ENCODE assay signal across 1 cellular context in the genomic region with DNA sequence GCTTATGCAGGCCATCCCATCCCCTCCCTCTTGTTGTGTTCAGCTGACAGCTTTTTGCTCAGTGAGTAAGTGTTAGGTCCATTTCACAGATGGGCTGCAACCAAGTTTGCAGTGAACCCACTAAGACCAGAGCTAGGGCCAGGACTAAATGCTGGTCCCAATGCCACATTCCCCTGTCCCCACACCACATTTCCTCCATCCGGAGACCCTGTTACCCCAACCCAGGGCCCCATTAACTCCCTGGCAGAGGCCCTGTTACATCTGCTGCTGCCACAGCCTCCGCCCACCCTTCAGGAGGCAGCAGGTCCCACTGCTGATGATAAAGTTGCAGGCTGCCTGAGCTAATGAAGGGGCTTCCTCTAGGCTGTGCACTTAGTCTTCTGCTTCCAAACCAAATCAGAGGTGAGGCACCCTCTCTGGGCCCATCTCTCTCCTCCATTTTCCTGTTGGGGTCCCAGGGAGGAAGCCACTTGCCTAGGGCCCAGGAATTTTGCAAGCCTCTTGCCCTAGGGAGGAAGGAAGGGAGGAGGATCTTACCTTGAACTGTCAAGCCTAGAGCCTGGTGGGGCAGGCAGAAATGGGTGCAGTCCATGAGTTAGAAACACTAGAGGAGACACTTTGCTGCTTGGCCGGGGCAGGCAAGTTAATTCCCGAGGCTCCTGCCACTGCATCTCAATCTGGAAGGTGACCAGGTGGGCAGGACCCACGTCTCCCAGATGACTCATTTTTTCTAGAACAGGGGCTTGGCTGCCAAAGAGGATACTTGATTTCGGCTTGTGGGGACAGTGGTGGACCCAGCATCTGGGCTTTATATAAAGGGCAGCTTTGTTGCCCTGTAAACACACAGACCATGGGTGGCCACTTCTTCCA.
TF ChIP-seq lines count a peak whose summit lies in the region.

No MANE protein-coding gene starts in this region.

TF ChIP-seq in SK-N-SH treated with all-trans-retinoic acid at 6 μM for 48 hours, 23 proteins besides CTCF, POLR2A, EP300 and RAD21:
- TF ChIP-seq, protein P1, sequence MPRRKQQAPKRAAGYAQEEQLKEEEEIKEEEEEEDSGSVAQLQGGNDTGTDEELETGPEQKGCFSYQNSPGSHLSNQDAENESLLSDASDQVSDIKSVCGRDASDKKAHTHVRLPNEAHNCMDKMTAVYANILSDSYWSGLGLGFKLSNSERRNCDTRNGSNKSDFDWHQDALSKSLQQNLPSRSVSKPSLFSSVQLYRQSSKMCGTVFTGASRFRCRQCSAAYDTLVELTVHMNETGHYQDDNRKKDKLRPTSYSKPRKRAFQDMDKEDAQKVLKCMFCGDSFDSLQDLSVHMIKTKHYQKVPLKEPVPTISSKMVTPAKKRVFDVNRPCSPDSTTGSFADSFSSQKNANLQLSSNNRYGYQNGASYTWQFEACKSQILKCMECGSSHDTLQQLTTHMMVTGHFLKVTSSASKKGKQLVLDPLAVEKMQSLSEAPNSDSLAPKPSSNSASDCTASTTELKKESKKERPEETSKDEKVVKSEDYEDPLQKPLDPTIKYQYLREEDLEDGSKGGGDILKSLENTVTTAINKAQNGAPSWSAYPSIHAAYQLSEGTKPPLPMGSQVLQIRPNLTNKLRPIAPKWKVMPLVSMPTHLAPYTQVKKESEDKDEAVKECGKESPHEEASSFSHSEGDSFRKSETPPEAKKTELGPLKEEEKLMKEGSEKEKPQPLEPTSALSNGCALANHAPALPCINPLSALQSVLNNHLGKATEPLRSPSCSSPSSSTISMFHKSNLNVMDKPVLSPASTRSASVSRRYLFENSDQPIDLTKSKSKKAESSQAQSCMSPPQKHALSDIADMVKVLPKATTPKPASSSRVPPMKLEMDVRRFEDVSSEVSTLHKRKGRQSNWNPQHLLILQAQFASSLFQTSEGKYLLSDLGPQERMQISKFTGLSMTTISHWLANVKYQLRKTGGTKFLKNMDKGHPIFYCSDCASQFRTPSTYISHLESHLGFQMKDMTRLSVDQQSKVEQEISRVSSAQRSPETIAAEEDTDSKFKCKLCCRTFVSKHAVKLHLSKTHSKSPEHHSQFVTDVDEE (CRISPR knock-in tag; IDR thresholded peaks at IDR 0.05): no peak
- TF ChIP-seq ZC3H10 (CRISPR knock-in tag; IDR thresholded peaks at IDR 0.05) (no peak), ZFP30 (CRISPR knock-in tag; IDR thresholded peaks at IDR 0.05) (no peak), ZNF70 (CRISPR knock-in tag; IDR thresholded peaks at IDR 0.05) (no peak), CSDC2 (CRISPR knock-in tag; IDR thresholded peaks at IDR 0.05) (no peak)
- TF ChIP-seq, protein P2, sequence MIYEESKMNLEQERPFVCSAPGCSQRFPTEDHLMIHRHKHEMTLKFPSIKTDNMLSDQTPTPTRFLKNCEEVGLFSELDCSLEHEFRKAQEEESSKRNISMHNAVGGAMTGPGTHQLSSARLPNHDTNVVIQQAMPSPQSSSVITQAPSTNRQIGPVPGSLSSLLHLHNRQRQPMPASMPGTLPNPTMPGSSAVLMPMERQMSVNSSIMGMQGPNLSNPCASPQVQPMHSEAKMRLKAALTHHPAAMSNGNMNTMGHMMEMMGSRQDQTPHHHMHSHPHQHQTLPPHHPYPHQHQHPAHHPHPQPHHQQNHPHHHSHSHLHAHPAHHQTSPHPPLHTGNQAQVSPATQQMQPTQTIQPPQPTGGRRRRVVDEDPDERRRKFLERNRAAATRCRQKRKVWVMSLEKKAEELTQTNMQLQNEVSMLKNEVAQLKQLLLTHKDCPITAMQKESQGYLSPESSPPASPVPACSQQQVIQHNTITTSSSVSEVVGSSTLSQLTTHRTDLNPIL (CRISPR knock-in tag; IDR thresholded peaks at IDR 0.05; ENCODE audit: low read depth): no peak
